Comparison of ENCODE assay signal across 17 cellular contexts in genomic region chr7:131454538-131454937, GRCh38.
"Had no signal": no experiment of that assay in that cellular context is flagged by ENCODE, and none has a peak within 500 bp of the region (broad histone marks: within the 10 kb centered on the region; RNA-seq: fewer than 3 reads in every experiment).

No MANE protein-coding gene starts in this region.

- H3K27me3 ChIP-seq: thyroid gland had no signal

- H3K36me3 ChIP-seq: thyroid gland had no signal

- H3K27ac ChIP-seq: thyroid gland had no signal

- H3K9me3 ChIP-seq: thyroid gland had no signal

- DNase-seq: activated CD4-positive, alpha-beta T cell treated with anti-CD3 and anti-CD28 coated beads, Interleukin-2, amount 10 ng/mL, durations not matched to agents 24 days and 14 days; activated CD8-positive, alpha-beta T cell treated with anti-CD3 and anti-CD28 coated beads, Interleukin-2, amount 10 ng/mL, durations not matched to agents 7 days and 5 days; activated naive CD4-positive, alpha-beta T cell treated with anti-CD3 and anti-CD28 coated beads for 36 hours; activated naive CD8-positive, alpha-beta T cell treated with anti-CD3 and anti-CD28 coated beads, Interleukin-2, amount 50 U/mL, for 24 hours; activated T-cell treated with anti-CD3 and anti-CD28 coated beads, Interleukin-2, amount 50 U/mL, for 4 hours; anterior cingulate cortex; caudate nucleus; effector memory CD8-positive, alpha-beta T cell; foreskin fibroblast; midbrain; nephron progenitor cell; nucleus accumbens; stimulated activated CD8-positive, alpha-beta memory T cell treated with anti-CD3 and anti-CD28 coated beads, Interleukin-4, amount 100 ng/mL, for 48 hours; stimulated activated naive CD4-positive, alpha-beta T cell; T-helper 9 cell; thyroid gland had no signal

- H3K4me1 ChIP-seq: thyroid gland had no signal

- ATAC-seq: activated CD8-positive, alpha-beta T cell treated with anti-CD3 and anti-CD28 coated beads, Interleukin-2, amount 10 ng/mL, durations not matched to agents 7 days and 5 days; activated naive CD8-positive, alpha-beta T cell treated with anti-CD3 and anti-CD28 coated beads, Interleukin-2, amount 50 U/mL, for 24 hours; activated T-cell treated with anti-CD3 and anti-CD28 coated beads, Interleukin-2, amount 50 U/mL, for 4 hours; effector memory CD8-positive, alpha-beta T cell had no signal

- H3K4me3 ChIP-seq: lung, thyroid gland had no signal
